Comparison of ENCODE assay signal across 20 cellular contexts in genomic region chr21:15144026-15144425, GRCh38.
"Had no signal": no experiment of that assay in that cellular context is flagged by ENCODE, and none has a peak within 500 bp of the region (broad histone marks: within the 10 kb centered on the region; RNA-seq: fewer than 3 reads in every experiment).

No MANE protein-coding gene starts in this region.

- ATAC-seq: activated T-helper 17 cell treated with anti-CD3 and anti-CD28 coated beads, Interleukin-2, amount 50 U/mL, for 72 hours had no signal

- H3K9me3 Mint-ChIP-seq: activated CD4-positive, alpha-beta memory T cell treated with anti-CD3 and anti-CD28 coated beads, Interleukin-2, amount 10 ng/mL, durations not matched to agents 7 days and 5 days; activated naive CD4-positive, alpha-beta T cell treated with anti-CD3 and anti-CD28 coated beads, Interleukin-2, amount 10 ng/mL, durations not matched to agents 7 days and 5 days; activated naive CD8-positive, alpha-beta T cell treated with anti-CD3 and anti-CD28 coated beads for 36 hours had no signal

- DNase-seq: activated CD4-positive, alpha-beta memory T cell treated with anti-CD3 and anti-CD28 coated beads, Interleukin-2, amount 10 ng/mL, durations not matched to agents 7 days and 5 days; activated CD4-positive, alpha-beta T cell treated with anti-CD3 and anti-CD28 coated beads, Interleukin-2, amount 50 U/mL, for 1 hour; activated CD4-positive, CD25-positive, alpha-beta regulatory T cell; activated gamma-delta T cell; activated naive CD4-positive, alpha-beta T cell treated with anti-CD3 and anti-CD28 coated beads, Interleukin-2, amount 10 ng/mL, durations not matched to agents 7 days and 5 days; activated naive CD8-positive, alpha-beta T cell treated with anti-CD3 and anti-CD28 coated beads for 36 hours; activated T-cell treated with anti-CD3 and anti-CD28 coated beads for 4 hours; activated T-cell treated with anti-CD3 and anti-CD28 coated beads, Interleukin-2, amount 50 U/mL, for 48 hours; adrenal gland; anterior cingulate cortex; central memory CD4-positive, alpha-beta T cell; NCI-H1930; NCI-H345; NCI-H510A; NCI-H526 treated with DMSO at 0.1 percent for 48 hours; NCI-H82; SIG-M5; T-helper 2 cell; T1000 had no signal

- H3K4me1 Mint-ChIP-seq: activated CD4-positive, alpha-beta memory T cell treated with anti-CD3 and anti-CD28 coated beads, Interleukin-2, amount 10 ng/mL, durations not matched to agents 7 days and 5 days; activated naive CD4-positive, alpha-beta T cell treated with anti-CD3 and anti-CD28 coated beads, Interleukin-2, amount 10 ng/mL, durations not matched to agents 7 days and 5 days; activated naive CD8-positive, alpha-beta T cell treated with anti-CD3 and anti-CD28 coated beads for 36 hours; activated T-helper 17 cell treated with anti-CD3 and anti-CD28 coated beads, Interleukin-2, amount 50 U/mL, for 72 hours had no signal

- H3K27me3 ChIP-seq: adrenal gland had no signal

- H3K27me3 Mint-ChIP-seq: activated CD4-positive, alpha-beta memory T cell treated with anti-CD3 and anti-CD28 coated beads, Interleukin-2, amount 10 ng/mL, durations not matched to agents 7 days and 5 days had no signal

- H3K4me3 Mint-ChIP-seq: activated CD4-positive, alpha-beta memory T cell treated with anti-CD3 and anti-CD28 coated beads, Interleukin-2, amount 10 ng/mL, durations not matched to agents 7 days and 5 days; activated naive CD4-positive, alpha-beta T cell treated with anti-CD3 and anti-CD28 coated beads, Interleukin-2, amount 10 ng/mL, durations not matched to agents 7 days and 5 days; activated naive CD8-positive, alpha-beta T cell treated with anti-CD3 and anti-CD28 coated beads for 36 hours; activated T-helper 17 cell treated with anti-CD3 and anti-CD28 coated beads, Interleukin-2, amount 50 U/mL, for 72 hours had no signal

- H3K27ac Mint-ChIP-seq: activated CD4-positive, alpha-beta memory T cell treated with anti-CD3 and anti-CD28 coated beads, Interleukin-2, amount 10 ng/mL, durations not matched to agents 7 days and 5 days; activated naive CD4-positive, alpha-beta T cell treated with anti-CD3 and anti-CD28 coated beads, Interleukin-2, amount 10 ng/mL, durations not matched to agents 7 days and 5 days; activated naive CD8-positive, alpha-beta T cell treated with anti-CD3 and anti-CD28 coated beads for 36 hours; activated T-helper 17 cell treated with anti-CD3 and anti-CD28 coated beads, Interleukin-2, amount 50 U/mL, for 72 hours had no signal

- H3K36me3 ChIP-seq: adrenal gland had no signal

- H3K9me3 ChIP-seq: adrenal gland had no signal

- H3K4me3 ChIP-seq: adrenal gland had no signal

- H3K36me3 Mint-ChIP-seq: activated naive CD4-positive, alpha-beta T cell treated with anti-CD3 and anti-CD28 coated beads, Interleukin-2, amount 10 ng/mL, durations not matched to agents 7 days and 5 days; activated naive CD8-positive, alpha-beta T cell treated with anti-CD3 and anti-CD28 coated beads for 36 hours had no signal
